ENCODE assay signal across 9 cellular contexts in genomic region chr9:109906766-109907382, GRCh38.
DNase-seq lines count a peak whose midpoint lies in the region; ATAC-seq and TF ChIP-seq lines count a peak whose summit lies in the region.
"Had no signal": no experiment of that assay in that cellular context is flagged by ENCODE, and none has a peak within 500 bp of the region (broad histone marks: within the 10 kb centered on the region; RNA-seq: fewer than 3 reads in every experiment).

No MANE protein-coding gene starts in this region.

- H3K4me2 ChIP-seq in BLaER1, result peak overlapping the region; percentile 49
- H3K4me2 ChIP-seq in MM.1S (ENCODE audit: low read depth, low read length), result peak overlapping the region; percentile 39

- H4K20me1 ChIP-seq in BLaER1, result no peaks in the 10 kb centered on the region
- no peaks in the 10 kb centered on the region for H4K20me1 ChIP-seq in MM.1S (ENCODE audit: insufficient read depth, low read length)

- DNase-seq in MM.1S, result peak; percentile 42
- peak; percentile 54 to 74 for DNase-seq in foreskin fibroblast
- no peak for DNase-seq in dedifferentiated amniotic fluid mesenchymal stem cell (ENCODE audit: extremely low spot score)
- no peak for DNase-seq in HT-29 (ENCODE audit: low spot score)
- DNase-seq in prostate gland (ENCODE audit: low spot score), result no peak
- DNase-seq: MV-4-11 had no signal

- intact Hi-C loops in prostate gland (cut with DNase I), result no loop called here

- H3K4me3 ChIP-seq in BLaER1 (no peak overlapping the region), MM.1S (ENCODE audit: low read length) (no peak overlapping the region), foreskin fibroblast (ENCODE audit: low read depth in 1 of 2, low read length in 2 of 2) (no peak overlapping the region), prostate gland (no peak overlapping the region)

- peak; percentile 33 for TF ChIP-seq CTCF in MM.1S (IDR thresholded peaks at IDR 0.05; ENCODE audit: low read length)
- TF ChIP-seq CTCF in foreskin fibroblast (IDR thresholded peaks at IDR 0.05; ENCODE audit: low read depth, low read length), result no peak
- no peak for TF ChIP-seq CTCF in prostate gland (IDR thresholded peaks at IDR 0.05)

- no peaks in the 10 kb centered on the region for H3K9me2 ChIP-seq in MM.1S (replicated peaks; ENCODE audit: insufficient read depth, low read length)

- H3K36me3 ChIP-seq in BLaER1 (no peaks in the 10 kb centered on the region), MM.1S (replicated peaks; ENCODE audit: insufficient read depth, low read length) (no peaks in the 10 kb centered on the region), prostate gland (no peaks in the 10 kb centered on the region)

- TF ChIP-seq POLR2A in prostate gland (IDR thresholded peaks at IDR 0.05), result no peak

- H3K27me3 ChIP-seq in BLaER1 (no peaks in the 10 kb centered on the region), MM.1S (replicated peaks; ENCODE audit: insufficient read depth, low read length) (no peaks in the 10 kb centered on the region), prostate gland (replicated peaks; ENCODE audit: insufficient read depth) (no peaks in the 10 kb centered on the region)

- H3K4me1 ChIP-seq in BLaER1 (peaks cover 20% of the 10 kb centered on the region), MM.1S (ENCODE audit: low read length) (peaks cover 42% of the 10 kb centered on the region), prostate gland (replicated peaks) (no peaks in the 10 kb centered on the region)

- H3K9me3 ChIP-seq in BLaER1 (no peaks in the 10 kb centered on the region), MM.1S (replicated peaks; ENCODE audit: insufficient read depth, low read length) (no peaks in the 10 kb centered on the region), prostate gland (no peaks in the 10 kb centered on the region)

- ATAC-seq in GM21367 (IDR thresholded peaks at IDR 0.05; ENCODE audit: unreplicated experiment), result peak; percentile 33
- ATAC-seq in esophagus mucosa, result no peak

- peaks cover 10% of the 10 kb centered on the region; the same call in 1 of the 2 replicates for H3F3A ChIP-seq in MM.1S (ENCODE audit: insufficient read depth, low read length)

- H2AFZ ChIP-seq in MM.1S (ENCODE audit: low read length), result peak overlapping the region; percentile 41

- H3K79me2 ChIP-seq in MM.1S (ENCODE audit: low read length), result no peaks in the 10 kb centered on the region

- H3K27ac ChIP-seq in BLaER1 (no peak overlapping the region), MM.1S (ENCODE audit: low read length) (peak overlapping the region; percentile 54; the same call in 1 of the 2 replicates), prostate gland (no peak overlapping the region)

- WGBS in prostate gland, result 82% methylated on average over 2 of the region's 2 CpGs

- no peak overlapping the region for H3K9ac ChIP-seq in BLaER1
- peak overlapping the region; percentile 3; the same call in 1 of the 2 replicates for H3K9ac ChIP-seq in MM.1S (ENCODE audit: low read length)

Comparison
In these comparisons a context has a peak if more than half of its experiments do, and no peak if none do; other contexts are left out.
1. DNase-seq: peak in MM.1S (single experiment) and foreskin fibroblast (2 of 2); none in dedifferentiated amniotic fluid mesenchymal stem cell (single experiment), HT-29 (single experiment) and prostate gland (single experiment).